Comparison of ENCODE assay signal across 21 cellular contexts in the genomic region with DNA sequence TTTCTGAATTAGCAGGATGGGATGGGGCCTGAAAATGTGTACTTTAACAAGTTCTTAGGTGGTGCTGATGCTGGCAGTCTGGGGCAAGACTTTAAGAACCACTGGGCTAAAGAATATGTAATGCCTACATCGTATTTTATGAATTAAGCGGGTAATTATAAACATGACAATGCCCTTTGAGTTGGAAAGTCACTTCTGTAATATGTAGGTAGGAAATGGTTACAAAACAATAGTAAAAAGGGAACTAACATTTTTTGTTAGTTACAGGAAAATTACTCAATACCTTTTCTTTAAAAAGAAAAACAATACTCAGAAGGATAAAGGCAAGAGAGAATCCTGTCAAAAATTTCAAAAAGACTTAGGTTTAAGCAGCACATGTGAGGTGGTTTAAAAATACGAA. TPM values are rescaled to one million over a fixed set of nuclear protein-coding genes. Genes with fewer than 3 reads are reported as not detected.
"Had no signal": no experiment of that assay in that cellular context is flagged by ENCODE, and none has a peak within 500 bp of the region (broad histone marks: within the 10 kb centered on the region; RNA-seq: fewer than 3 reads in every experiment).

No MANE protein-coding gene starts in this region.

- ATAC-seq: activated T-helper 17 cell treated with anti-CD3 and anti-CD28 coated beads, Interleukin-2, amount 50 U/mL, for 72 hours; body of pancreas; heart right ventricle; mucosa of descending colon had no signal

- H3K9me3 Mint-ChIP-seq: activated naive CD8-positive, alpha-beta T cell treated with anti-CD3 and anti-CD28 coated beads, Interleukin-2, amount 10 ng/mL, durations not matched to agents 7 days and 5 days; activated T-helper 17 cell treated with anti-CD3 and anti-CD28 coated beads, Interleukin-2, amount 50 U/mL, for 72 hours; memory B cell; naive B cell; neural progenitor cell; stimulated activated naive CD8-positive, alpha-beta T cell treated with anti-CD3 and anti-CD28 coated beads, Interleukin-15, Interleukin-2, amounts not matched to agents 100 ng/mL and 50 ng/mL, for 24 hours had no signal

- H3K4me3 ChIP-seq: body of pancreas, esophagus squamous epithelium, heart right ventricle, mucosa of descending colon, neural progenitor cell, prostate gland, right atrium auricular region, suprapubic skin, transverse colon, uterus had no signal

- H3K27ac ChIP-seq: body of pancreas, esophagus squamous epithelium, neural progenitor cell, prostate gland, right atrium auricular region, suprapubic skin, transverse colon, uterus had no signal

- H3K4me1 Mint-ChIP-seq: activated naive CD8-positive, alpha-beta T cell treated with anti-CD3 and anti-CD28 coated beads, Interleukin-2, amount 10 ng/mL, durations not matched to agents 7 days and 5 days; activated T-helper 17 cell treated with anti-CD3 and anti-CD28 coated beads, Interleukin-2, amount 50 U/mL, for 72 hours; neural progenitor cell had no signal

- H3K36me3 ChIP-seq: esophagus squamous epithelium, heart right ventricle, neural progenitor cell, prostate gland, right atrium auricular region, suprapubic skin, transverse colon, uterus had no signal

- DNase-seq: activated CD4-positive, alpha-beta T cell treated with anti-CD3 and anti-CD28 coated beads, Interleukin-2, amount 50 U/mL, for 48 hours; activated naive CD4-positive, alpha-beta T cell; activated naive CD8-positive, alpha-beta T cell treated with anti-CD3 and anti-CD28 coated beads, Interleukin-2, amount 10 ng/mL, durations not matched to agents 7 days and 5 days; amygdala; body of pancreas; dermis blood vessel endothelial cell; effector memory CD4-positive, alpha-beta T cell; esophagus squamous epithelium; heart right ventricle; mucosa of descending colon; naive B cell; stimulated activated CD4-positive, alpha-beta T cell treated with anti-CD3 and anti-CD28 coated beads, Interleukin-2, amount 100 ng/mL, for 24 hours; transverse colon; uterus had no signal

- H2AFZ ChIP-seq: neural progenitor cell had no signal

- H3K36me3 Mint-ChIP-seq: activated naive CD8-positive, alpha-beta T cell treated with anti-CD3 and anti-CD28 coated beads, Interleukin-2, amount 10 ng/mL, durations not matched to agents 7 days and 5 days; memory B cell; naive B cell; neural progenitor cell had no signal

- H3K27ac Mint-ChIP-seq: activated naive CD8-positive, alpha-beta T cell treated with anti-CD3 and anti-CD28 coated beads, Interleukin-2, amount 10 ng/mL, durations not matched to agents 7 days and 5 days; activated T-helper 17 cell treated with anti-CD3 and anti-CD28 coated beads, Interleukin-2, amount 50 U/mL, for 72 hours; memory B cell; naive B cell; neural progenitor cell; stimulated activated naive CD8-positive, alpha-beta T cell treated with anti-CD3 and anti-CD28 coated beads, Interleukin-15, Interleukin-2, amounts not matched to agents 100 ng/mL and 50 ng/mL, for 24 hours had no signal

- H3K4me1 ChIP-seq: esophagus squamous epithelium, neural progenitor cell, prostate gland, right atrium auricular region, uterus had no signal

- H3K9me3 ChIP-seq: body of pancreas, esophagus squamous epithelium, heart right ventricle, mucosa of descending colon, prostate gland, right atrium auricular region, suprapubic skin, transverse colon, uterus had no signal

- H3K27me3 ChIP-seq: body of pancreas, esophagus squamous epithelium, heart right ventricle, neural progenitor cell, right atrium auricular region, suprapubic skin, transverse colon, uterus had no signal

- H3K4me2 ChIP-seq: neural progenitor cell had no signal

- H3K4me3 Mint-ChIP-seq: activated naive CD8-positive, alpha-beta T cell treated with anti-CD3 and anti-CD28 coated beads, Interleukin-2, amount 10 ng/mL, durations not matched to agents 7 days and 5 days; activated T-helper 17 cell treated with anti-CD3 and anti-CD28 coated beads, Interleukin-2, amount 50 U/mL, for 72 hours; memory B cell; neural progenitor cell; stimulated activated naive CD8-positive, alpha-beta T cell treated with anti-CD3 and anti-CD28 coated beads, Interleukin-15, Interleukin-2, amounts not matched to agents 100 ng/mL and 50 ng/mL, for 24 hours had no signal

RNA-seq across cellular contexts. Expression of a gene that starts 48.3 kb away (rescaled TPM):
- total RNA-seq: activated naive CD8-positive, alpha-beta T cell treated with anti-CD3 and anti-CD28 coated beads, Interleukin-2, amount 10 ng/mL, durations not matched to agents 7 days and 5 days; activated T-helper 17 cell treated with anti-CD3 and anti-CD28 coated beads, Interleukin-2, amount 50 U/mL, for 72 hours; dermis blood vessel endothelial cell had no signal
